21 cellular contexts compared by ENCODE assay signal in the genomic region with DNA sequence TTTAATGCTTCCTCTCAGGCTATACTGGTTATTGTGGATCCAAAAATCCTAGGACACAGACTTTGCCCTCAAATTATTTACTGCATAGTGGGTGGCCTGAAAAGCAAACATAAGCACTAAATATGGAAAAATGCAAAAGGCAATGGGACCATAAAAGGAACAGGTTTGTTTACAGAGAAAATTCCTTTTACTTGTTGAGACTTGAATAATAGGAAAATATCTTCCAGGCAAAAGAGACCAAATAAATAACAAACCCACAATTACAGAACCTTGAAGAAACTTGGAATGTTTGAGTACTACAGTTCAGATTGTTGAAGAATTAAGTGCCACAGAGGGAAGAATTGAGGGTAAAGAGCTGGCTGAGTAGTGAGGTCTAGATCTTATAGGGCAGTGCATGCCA.
"Had no signal": no experiment of that assay in that cellular context is flagged by ENCODE, and none has a peak within 500 bp of the region (broad histone marks: within the 10 kb centered on the region; RNA-seq: fewer than 3 reads in every experiment).

No MANE protein-coding gene starts in this region.

- H3K4me2 ChIP-seq: neural progenitor cell had no signal

- ATAC-seq: activated T-helper 17 cell treated with anti-CD3 and anti-CD28 coated beads, Interleukin-2, amount 50 U/mL, for 72 hours; left lobe of liver; naive thymus-derived CD8-positive, alpha-beta T cell had no signal

- H3K4me1 ChIP-seq: spleen, testis, uterus had no signal

- H3K4me3 Mint-ChIP-seq: activated naive CD8-positive, alpha-beta T cell treated with anti-CD3 and anti-CD28 coated beads for 36 hours; activated T-cell treated with anti-CD3 and anti-CD28 coated beads, Interleukin-2, amount 50 U/mL, for 24 hours; activated T-helper 17 cell treated with anti-CD3 and anti-CD28 coated beads, Interleukin-2, amount 50 U/mL, for 72 hours; naive thymus-derived CD8-positive, alpha-beta T cell; neural progenitor cell had no signal

- H3K36me3 Mint-ChIP-seq: activated naive CD8-positive, alpha-beta T cell treated with anti-CD3 and anti-CD28 coated beads for 36 hours; naive thymus-derived CD8-positive, alpha-beta T cell; neural progenitor cell had no signal

- H3K9me3 ChIP-seq: spleen, testis, uterus had no signal

- H3K9ac ChIP-seq: neural progenitor cell had no signal

- H3K27ac ChIP-seq: cardiac muscle cell, neural progenitor cell, spleen, uterus had no signal

- DNase-seq: activated CD8-positive, alpha-beta memory T cell treated with anti-CD3 and anti-CD28 coated beads for 24 hours; activated CD8-positive, alpha-beta memory T cell treated with anti-CD3 and anti-CD28 coated beads, Interleukin-2, amount 50 U/mL, for 4 hours; activated naive CD8-positive, alpha-beta T cell treated with anti-CD3 and anti-CD28 coated beads for 36 hours; activated T-cell treated with anti-CD3 and anti-CD28 coated beads, Interleukin-2, amount 50 U/mL, for 24 hours; amniotic stem cell; cortex of kidney; erythroblast; foreskin fibroblast; naive thymus-derived CD8-positive, alpha-beta T cell; retina; spleen; stimulated activated CD4-positive, alpha-beta T cell treated with anti-CD3 and anti-CD28 coated beads, Interleukin-4, amount 100 ng/mL, for 1 hour; stimulated activated naive CD4-positive, alpha-beta T cell; T-helper 9 cell; testis; uterus had no signal

- H3K27ac Mint-ChIP-seq: activated naive CD8-positive, alpha-beta T cell treated with anti-CD3 and anti-CD28 coated beads for 36 hours; activated T-cell treated with anti-CD3 and anti-CD28 coated beads, Interleukin-2, amount 50 U/mL, for 24 hours; activated T-helper 17 cell treated with anti-CD3 and anti-CD28 coated beads, Interleukin-2, amount 50 U/mL, for 72 hours; naive thymus-derived CD8-positive, alpha-beta T cell; neural progenitor cell had no signal

- H3K4me1 Mint-ChIP-seq: activated naive CD8-positive, alpha-beta T cell treated with anti-CD3 and anti-CD28 coated beads for 36 hours; activated T-helper 17 cell treated with anti-CD3 and anti-CD28 coated beads, Interleukin-2, amount 50 U/mL, for 72 hours; naive thymus-derived CD8-positive, alpha-beta T cell had no signal

- H2AFZ ChIP-seq: neural progenitor cell had no signal

- H3K27me3 ChIP-seq: cardiac muscle cell, neural progenitor cell, spleen, testis, uterus had no signal

- H3K36me3 ChIP-seq: cardiac muscle cell, neural progenitor cell, spleen, uterus had no signal

- H3K4me3 ChIP-seq: cardiac muscle cell, lung, neural progenitor cell, spleen, testis, uterus had no signal

- H3K27me3 Mint-ChIP-seq: activated naive CD8-positive, alpha-beta T cell treated with anti-CD3 and anti-CD28 coated beads for 36 hours; activated T-cell treated with anti-CD3 and anti-CD28 coated beads, Interleukin-2, amount 50 U/mL, for 24 hours; activated T-helper 17 cell treated with anti-CD3 and anti-CD28 coated beads, Interleukin-2, amount 50 U/mL, for 72 hours had no signal

- H3K9me3 Mint-ChIP-seq: activated naive CD8-positive, alpha-beta T cell treated with anti-CD3 and anti-CD28 coated beads for 36 hours; activated T-cell treated with anti-CD3 and anti-CD28 coated beads, Interleukin-2, amount 50 U/mL, for 24 hours; neural progenitor cell had no signal
